Comparison of ENCODE assay signal across 9 cellular contexts in the genomic region with DNA sequence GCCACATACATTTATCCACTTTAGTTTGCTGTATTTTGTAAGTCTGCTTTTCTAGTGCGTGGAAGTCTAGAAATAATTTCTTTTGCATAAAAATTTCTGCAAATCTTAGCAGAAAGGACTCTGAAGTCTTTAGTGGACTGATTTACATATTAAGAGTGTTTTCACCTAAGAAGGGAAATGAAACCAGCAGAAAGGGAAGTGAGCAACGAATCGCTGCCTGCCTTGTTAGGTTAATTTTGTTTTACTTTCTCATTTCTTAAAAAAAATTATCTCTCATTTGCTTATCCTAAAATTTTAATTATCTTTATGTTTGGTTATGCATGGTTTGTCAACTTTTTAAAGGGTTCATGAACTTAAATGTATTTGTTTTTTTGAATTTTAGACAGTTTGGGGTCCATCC. TPM values are rescaled to one million over a fixed set of nuclear protein-coding genes. Genes with fewer than 3 reads are reported as not detected.
DNase-seq lines count a peak whose midpoint lies in the region; ATAC-seq and TF ChIP-seq lines count a peak whose summit lies in the region.
"Had no signal": no experiment of that assay in that cellular context is flagged by ENCODE, and none has a peak within 500 bp of the region (broad histone marks: within the 10 kb centered on the region; RNA-seq: fewer than 3 reads in every experiment).

No MANE protein-coding gene starts in this region.

- peaks cover 36% of the 10 kb centered on the region for H3K36me3 Mint-ChIP-seq in activated CD4-positive, alpha-beta T cell treated with anti-CD3 and anti-CD28 coated beads, Interleukin-2, amount 10 ng/mL, durations not matched to agents 24 days and 14 days (ENCODE audit: low read depth)
- H3K36me3 Mint-ChIP-seq in stimulated activated memory B cell treated with anti-CD40 and anti-IgM and Interleukin-4, amounts not matched to agents 10 μg/mL and 1 μg/mL and 100 μg/mL, for 72 hours, result peaks cover 28% of the 10 kb centered on the region
- peaks cover 14% of the 10 kb centered on the region for H3K36me3 Mint-ChIP-seq in HFFc6 (ENCODE audit: low read depth)

- peaks cover 53% of the 10 kb centered on the region for H3K4me1 Mint-ChIP-seq in activated CD4-positive, alpha-beta T cell treated with anti-CD3 and anti-CD28 coated beads, Interleukin-2, amount 10 ng/mL, durations not matched to agents 24 days and 14 days
- H3K4me1 Mint-ChIP-seq in stimulated activated memory B cell treated with anti-CD40 and anti-IgM and Interleukin-4, amounts not matched to agents 10 μg/mL and 1 μg/mL and 100 μg/mL, for 72 hours, result peaks cover 75% of the 10 kb centered on the region
- peaks cover 18% of the 10 kb centered on the region for H3K4me1 Mint-ChIP-seq in HFFc6 (ENCODE audit: low read depth)

- H2AFZ ChIP-seq in OCI-LY1 (ENCODE audit: low read length), result no peak overlapping the region

- no peaks in the 10 kb centered on the region for H4K20me1 ChIP-seq in OCI-LY1 (ENCODE audit: insufficient read depth, low read length)

- DNase-seq in activated CD4-positive, alpha-beta T cell treated with anti-CD3 and anti-CD28 coated beads, Interleukin-2, amount 10 ng/mL, durations not matched to agents 24 days and 14 days, result peak; percentile 76
- no peak for DNase-seq in activated CD4-positive, alpha-beta T cell treated with anti-CD3 and anti-CD28 coated beads for 4 hours
- DNase-seq in DMS79 (lab: John Stamatoyannopoulos, UW), result no peak
- no peak for DNase-seq in HFFc6
- no peak for DNase-seq in UCSD-AML1 (lab: John Stamatoyannopoulos, UW; ENCODE audit: unreplicated experiment)

- H3K4me3 Mint-ChIP-seq in activated CD4-positive, alpha-beta T cell treated with anti-CD3 and anti-CD28 coated beads, Interleukin-2, amount 10 ng/mL, durations not matched to agents 24 days and 14 days, result peak overlapping the region; percentile 92
- peak overlapping the region; percentile 57 for H3K4me3 Mint-ChIP-seq in stimulated activated memory B cell treated with anti-CD40 and anti-IgM and Interleukin-4, amounts not matched to agents 10 μg/mL and 1 μg/mL and 100 μg/mL, for 72 hours
- H3K4me3 Mint-ChIP-seq in HFFc6, result no peak overlapping the region

- H3K4me2 ChIP-seq in OCI-LY1 (ENCODE audit: low read length), result peak overlapping the region; percentile 89

- H3K79me2 ChIP-seq in OCI-LY1 (ENCODE audit: insufficient read depth, low read length), result peaks cover 25% of the 10 kb centered on the region

- H3K9me2 ChIP-seq in OCI-LY1 (ENCODE audit: low read depth, low read length), result no peaks in the 10 kb centered on the region

- peak overlapping the region; percentile 93 for H3K27ac ChIP-seq in OCI-LY1 (ENCODE audit: low read depth, low read length, poor library complexity, severe bottlenecking)

- peaks cover 31% of the 10 kb centered on the region for H3K36me3 ChIP-seq in OCI-LY1 (ENCODE audit: insufficient read depth, low read length)

- H3K4me3 ChIP-seq in OCI-LY1 (ENCODE audit: low read depth, low read length, poor library complexity, severe bottlenecking), result peak overlapping the region; percentile 67

- intact Hi-C loops in activated CD4-positive, alpha-beta T cell treated with anti-CD3 and anti-CD28 coated beads, Interleukin-2, amount 10 ng/mL, durations not matched to agents 24 days and 14 days (cut with micrococcal nuclease), result loop anchor here (1.0 to 5.0 kb wide), 9 partner anchors 8 to 238 kb away; no protein-coding TSS in a partner anchor

- H3K9ac ChIP-seq in OCI-LY1 (ENCODE audit: low read length), result peak overlapping the region; percentile 77

- no peaks in the 10 kb centered on the region for H3K9me3 Mint-ChIP-seq in activated CD4-positive, alpha-beta T cell treated with anti-CD3 and anti-CD28 coated beads, Interleukin-2, amount 10 ng/mL, durations not matched to agents 24 days and 14 days
- H3K9me3 Mint-ChIP-seq in stimulated activated memory B cell treated with anti-CD40 and anti-IgM and Interleukin-4, amounts not matched to agents 10 μg/mL and 1 μg/mL and 100 μg/mL, for 72 hours, result peaks cover 2% of the 10 kb centered on the region
- no peaks in the 10 kb centered on the region for H3K9me3 Mint-ChIP-seq in HFFc6

- peak; percentile 57 for ATAC-seq in HG02884 (IDR thresholded peaks at IDR 0.05; ENCODE audit: unreplicated experiment)
- ATAC-seq in stimulated activated memory B cell treated with anti-CD40 and anti-IgM and Interleukin-4, amounts not matched to agents 10 μg/mL and 1 μg/mL and 100 μg/mL, for 72 hours, result peak; percentile 80

- H3K27ac Mint-ChIP-seq in activated CD4-positive, alpha-beta T cell treated with anti-CD3 and anti-CD28 coated beads, Interleukin-2, amount 10 ng/mL, durations not matched to agents 24 days and 14 days, result peak overlapping the region; percentile 83
- peak overlapping the region; percentile 79 for H3K27ac Mint-ChIP-seq in stimulated activated memory B cell treated with anti-CD40 and anti-IgM and Interleukin-4, amounts not matched to agents 10 μg/mL and 1 μg/mL and 100 μg/mL, for 72 hours
- H3K27ac Mint-ChIP-seq in HFFc6, result no peak overlapping the region

- H3K4me1 ChIP-seq in OCI-LY1 (ENCODE audit: insufficient read depth, low read length, severe bottlenecking), result peaks cover 72% of the 10 kb centered on the region

- H3K27me3 Mint-ChIP-seq in activated CD4-positive, alpha-beta T cell treated with anti-CD3 and anti-CD28 coated beads, Interleukin-2, amount 10 ng/mL, durations not matched to agents 24 days and 14 days, result no peaks in the 10 kb centered on the region
- no peaks in the 10 kb centered on the region for H3K27me3 Mint-ChIP-seq in stimulated activated memory B cell treated with anti-CD40 and anti-IgM and Interleukin-4, amounts not matched to agents 10 μg/mL and 1 μg/mL and 100 μg/mL, for 72 hours
- peaks cover 3% of the 10 kb centered on the region; the same call in 1 of the 2 replicates for H3K27me3 Mint-ChIP-seq in HFFc6 (ENCODE audit: insufficient read depth)

- no peaks in the 10 kb centered on the region for H3K27me3 ChIP-seq in OCI-LY1 (ENCODE audit: insufficient read depth, low read length)

- TF ChIP-seq CTCF in OCI-LY1 (IDR thresholded peaks at IDR 0.05; ENCODE audit: low read length) (no peak), HFFc6 (IDR thresholded peaks at IDR 0.05) (no peak)

- H3K9me3 ChIP-seq in OCI-LY1 (ENCODE audit: low read length), result no peaks in the 10 kb centered on the region

- H3F3A ChIP-seq in OCI-LY1 (ENCODE audit: insufficient read depth, low read length), result no peaks in the 10 kb centered on the region

RNA-seq across cellular contexts. Expression of a gene that starts 0.8 kb away (rescaled TPM):
- total RNA-seq in activated CD4-positive, alpha-beta T cell treated with anti-CD3 and anti-CD28 coated beads, Interleukin-2, amount 10 ng/mL, durations not matched to agents 24 days and 14 days, result 5.9 and 6.3 TPM in 2 replicates
- not detected for total RNA-seq in HFFc6 (2021; fragmentation: NEBNext Ultra II Directional; extraction: Animal tissue kit (Norgen Biotek cat#: 25700))
- total RNA-seq: H1 had no signal

RNA-seq across cellular contexts. Expression of a gene that starts 48.3 kb away (rescaled TPM):
- 36.8 and 37.1 TPM in 2 replicates for total RNA-seq in activated CD4-positive, alpha-beta T cell treated with anti-CD3 and anti-CD28 coated beads, Interleukin-2, amount 10 ng/mL, durations not matched to agents 24 days and 14 days
- total RNA-seq in HFFc6 (2021; fragmentation: NEBNext Ultra II Directional; extraction: Animal tissue kit (Norgen Biotek cat#: 25700)), result under 1 TPM in 1 of 6 experiments, not detected in 5; 0.17 TPM
- total RNA-seq: H1 had no signal

RNA-seq across cellular contexts. Expression of a gene that starts 58.3 kb away (rescaled TPM):
- total RNA-seq in activated CD4-positive, alpha-beta T cell treated with anti-CD3 and anti-CD28 coated beads, Interleukin-2, amount 10 ng/mL, durations not matched to agents 24 days and 14 days, result 52.6 and 52.8 TPM in 2 replicates
- 10 to 100 TPM; 38.8 to 53.5 (median 46.4) TPM for total RNA-seq in HFFc6 (2021; fragmentation: NEBNext Ultra II Directional; extraction: Animal tissue kit (Norgen Biotek cat#: 25700))

Comparison
In these comparisons a context has a peak if more than half of its experiments do, and no peak if none do; other contexts are left out.
1. RNA of a gene that starts 48.3 kb away (total RNA-seq): 36.8 to 37.1 TPM in activated CD4-positive, alpha-beta T cell treated with anti-CD3 and anti-CD28 coated beads, Interleukin-2, amount 10 ng/mL, durations not matched to agents 24 days and 14 days; 0.17 TPM in HFFc6; every median in the first group is over 10 times any median in the second.